Comparison of ENCODE assay signal across 11 cellular contexts in genomic region chr2:60873381-60873780, GRCh38. TPM values are rescaled to one million over a fixed set of nuclear protein-coding genes. Genes with fewer than 3 reads are reported as not detected.
DNase-seq lines count a peak whose midpoint lies in the region; ATAC-seq and TF ChIP-seq lines count a peak whose summit lies in the region.
"Had no signal": no experiment of that assay in that cellular context is flagged by ENCODE, and none has a peak within 500 bp of the region (broad histone marks: within the 10 kb centered on the region; RNA-seq: fewer than 3 reads in every experiment).

No MANE protein-coding gene starts in this region.

- 93 to 100% methylated on average over 1 to 3 of the region's 3 CpGs for WGBS in endodermal cell (ENCODE audit: insufficient coverage in 1 of 2, insufficient read length in 1 of 2), 2 experiments
- 86 to 89% methylated on average over 3 of the region's 3 CpGs for WGBS in thyroid gland, 2 donors

- no peak overlapping the region for H2AFZ ChIP-seq in SU-DHL-6 (ENCODE audit: low read depth, low read length, severe bottlenecking)

- peak; percentile 76 for ATAC-seq in GM18508 (IDR thresholded peaks at IDR 0.05; ENCODE audit: insufficient read depth, unreplicated experiment)
- peak; percentile 84 for ATAC-seq in GM19455 (IDR thresholded peaks at IDR 0.05; ENCODE audit: unreplicated experiment)
- peak; percentile 77 for ATAC-seq in HG02981 (IDR thresholded peaks at IDR 0.05; ENCODE audit: unreplicated experiment)
- ATAC-seq in natural killer cell treated with Interleukin-12 subunit alpha and Interleukin-12 subunit beta and Interleukin-15 and Interleukin-18, amount 100 ng/mL, for 72 hours, result no peak

- H3K4me1 Mint-ChIP-seq in endodermal cell, result no peaks in the 10 kb centered on the region
- H3K4me1 Mint-ChIP-seq in natural killer cell treated with Interleukin-12 subunit alpha and Interleukin-12 subunit beta and Interleukin-15 and Interleukin-18, amount 100 ng/mL, for 72 hours (ENCODE audit: low read depth in 2 of 2), result peaks cover 14 to 16% of the 10 kb centered on the region in 2 donors

- peaks cover 2% of the 10 kb centered on the region for H3K27me3 Mint-ChIP-seq in endodermal cell (ENCODE audit: insufficient read depth)
- no peaks in the 10 kb centered on the region for H3K27me3 Mint-ChIP-seq in natural killer cell treated with Interleukin-12 subunit alpha and Interleukin-12 subunit beta and Interleukin-15 and Interleukin-18, amount 100 ng/mL, for 72 hours

- H3K9me3 Mint-ChIP-seq in endodermal cell, result no peaks in the 10 kb centered on the region
- peaks cover 2% of the 10 kb centered on the region for H3K9me3 Mint-ChIP-seq in natural killer cell treated with Interleukin-12 subunit alpha and Interleukin-12 subunit beta and Interleukin-15 and Interleukin-18, amount 100 ng/mL, for 72 hours

- H3K27me3 ChIP-seq in SU-DHL-6 (ENCODE audit: low read length), result no peaks in the 10 kb centered on the region
- no peaks in the 10 kb centered on the region for H3K27me3 ChIP-seq in endodermal cell (ENCODE audit: control insufficient read depth, insufficient read depth, low read length, poor library complexity, severe bottlenecking)
- H3K27me3 ChIP-seq in thyroid gland, result no peaks in the 10 kb centered on the region

- peaks cover 84% of the 10 kb centered on the region for H3F3A ChIP-seq in SU-DHL-6 (ENCODE audit: insufficient read depth)

- H3K4me3 Mint-ChIP-seq in endodermal cell, result no peak overlapping the region
- no peak overlapping the region for H3K4me3 Mint-ChIP-seq in natural killer cell treated with Interleukin-12 subunit alpha and Interleukin-12 subunit beta and Interleukin-15 and Interleukin-18, amount 100 ng/mL, for 72 hours

- H3K4me1 ChIP-seq in endodermal cell (ENCODE audit: control insufficient read depth, insufficient read depth, low read length) (no peaks in the 10 kb centered on the region), thyroid gland (no peaks in the 10 kb centered on the region)

- no peaks in the 10 kb centered on the region for H4K20me1 ChIP-seq in SU-DHL-6 (ENCODE audit: low read depth, low read length)

- H3K36me3 Mint-ChIP-seq in endodermal cell (ENCODE audit: low read depth), result no peaks in the 10 kb centered on the region
- no peaks in the 10 kb centered on the region for H3K36me3 Mint-ChIP-seq in natural killer cell treated with Interleukin-12 subunit alpha and Interleukin-12 subunit beta and Interleukin-15 and Interleukin-18, amount 100 ng/mL, for 72 hours

- no peaks in the 10 kb centered on the region for H3K79me2 ChIP-seq in SU-DHL-6 (ENCODE audit: insufficient read depth, low read length)

- H3K36me3 ChIP-seq in SU-DHL-6 (ENCODE audit: low read length) (no peaks in the 10 kb centered on the region), endodermal cell (ENCODE audit: control insufficient read depth, insufficient read depth, low read length) (no peaks in the 10 kb centered on the region), thyroid gland (no peaks in the 10 kb centered on the region)

- H3K4me3 ChIP-seq in SU-DHL-6 (ENCODE audit: insufficient read depth, low read length, poor library complexity, severe bottlenecking) (no peak overlapping the region), endodermal cell (ENCODE audit: low read length) (no peak overlapping the region), thyroid gland (replicated peaks in 1 of 3) (no peak overlapping the region)

- TF ChIP-seq POLR2A in thyroid gland (IDR thresholded peaks at IDR 0.05), result no peak

- peak overlapping the region; percentile 47 for H3K4me2 ChIP-seq in SU-DHL-6 (ENCODE audit: low read depth, low read length, poor library complexity, severe bottlenecking)

- no peak for DNase-seq in endodermal cell
- DNase-seq in natural killer cell treated with Interleukin-12 subunit alpha and Interleukin-12 subunit beta and Interleukin-15 and Interleukin-18, amount 100 ng/mL, for 72 hours (ENCODE audit: low spot score), result no peak
- no peak for DNase-seq in thyroid gland
- no peak for DNase-seq in DMS153 (lab: John Stamatoyannopoulos, UW)
- DNase-seq: DMS53, islet precursor cell had no signal

- H3K9ac ChIP-seq in SU-DHL-6 (ENCODE audit: low read length) (peak overlapping the region; percentile 24; the same call in 1 of the 2 replicates), endodermal cell (ENCODE audit: extremely low read depth, low read length, poor library complexity, severe bottlenecking) (no peak overlapping the region)

- H3K27ac ChIP-seq in SU-DHL-6 (ENCODE audit: low read depth, low read length), result peak overlapping the region; percentile 98
- no peak overlapping the region for H3K27ac ChIP-seq in endodermal cell (ENCODE audit: low read depth, low read length)
- H3K27ac ChIP-seq in thyroid gland, result no peak overlapping the region
- H3K27ac ChIP-seq: VCaP had no signal

- no peak overlapping the region for H3K27ac Mint-ChIP-seq in endodermal cell
- H3K27ac Mint-ChIP-seq in natural killer cell treated with Interleukin-12 subunit alpha and Interleukin-12 subunit beta and Interleukin-15 and Interleukin-18, amount 100 ng/mL, for 72 hours, result peak overlapping the region in 1 of 2 donors; percentile 88

- no peaks in the 10 kb centered on the region for H3K9me2 ChIP-seq in SU-DHL-6 (replicated peaks; ENCODE audit: insufficient read depth, low read length)

- TF ChIP-seq CTCF in SU-DHL-6 (IDR thresholded peaks at IDR 0.05; ENCODE audit: insufficient read depth, low read length, poor library complexity, severe bottlenecking) (no peak), endodermal cell (conservative IDR thresholded peaks at IDR 0.05) (no peak), thyroid gland (IDR thresholded peaks at IDR 0.05) (no peak)

- intact Hi-C loops in thyroid gland (cut with DNase I), result no loop called here

- H3K9me3 ChIP-seq in SU-DHL-6 (ENCODE audit: insufficient read depth, low read length) (no peaks in the 10 kb centered on the region), endodermal cell (ENCODE audit: control insufficient read depth, low read length) (no peaks in the 10 kb centered on the region), thyroid gland (no peaks in the 10 kb centered on the region)

RNA-seq across cellular contexts. Expression of gene REL, which starts 8.0 kb away (rescaled TPM):
- total RNA-seq in endodermal cell, result 10 to 100 TPM; 11.7 to 15.9 TPM
- 3.0 TPM for polyA plus RNA-seq in endodermal cell (2013, experiment 1 of 2)
- polyA plus RNA-seq in endodermal cell (2013, experiment 2 of 2), result 3.0 TPM
- total RNA-seq in natural killer cell treated with Interleukin-12 subunit alpha and Interleukin-12 subunit beta and Interleukin-15 and Interleukin-18, amount 100 ng/mL, for 72 hours, result 10 to 100 TPM; 26.7 to 77.0 TPM
- 10 to 100 TPM; 15.0 to 32.1 (median 16.9) TPM for total RNA-seq in thyroid gland

Comparison
In these comparisons a context has a peak if more than half of its experiments do, and no peak if none do; other contexts are left out.
1. ATAC-seq: peak in GM18508 (single experiment), GM19455 (single experiment) and HG02981 (single experiment); none in natural killer cell treated with Interleukin-12 subunit alpha and Interleukin-12 subunit beta and Interleukin-15 and Interleukin-18, amount 100 ng/mL, for 72 hours (0 of 2).